ENCODE assay signal across 1 cellular context in genomic region chr2:20475567-20475952, GRCh38.
A peak's percentile ranks its signal among the peaks of the same experiment; 100 is the strongest.
TF ChIP-seq lines count a peak whose summit lies in the region.

No MANE protein-coding gene starts in this region.

TF ChIP-seq in HepG2, 621 proteins besides CTCF, POLR2A, EP300 and RAD21:
- TF ChIP-seq HDAC1 (CRISPR knock-in tag; IDR thresholded peaks at IDR 0.05) (peak; percentile 4; the same call in 1 of the 2 replicates), KDM6A (CRISPR knock-in tag; IDR thresholded peaks at IDR 0.05; ENCODE audit: low read depth) (no peak)
